10 cellular contexts compared by ENCODE assay signal in genomic region chr5:62310426-62311105, GRCh38. TPM values are rescaled to one million over a fixed set of nuclear protein-coding genes. Genes with fewer than 3 reads are reported as not detected.
DNase-seq lines count a peak whose midpoint lies in the region; ATAC-seq and TF ChIP-seq lines count a peak whose summit lies in the region.
"Had no signal": no experiment of that assay in that cellular context is flagged by ENCODE, and none has a peak within 500 bp of the region (broad histone marks: within the 10 kb centered on the region; RNA-seq: fewer than 3 reads in every experiment).

No MANE protein-coding gene starts in this region.

- no peaks in the 10 kb centered on the region for H3K9me2 ChIP-seq in Loucy (replicated peaks; ENCODE audit: low read depth, low read length)

- peak overlapping the region; percentile 74 for H3K4me2 ChIP-seq in Loucy (ENCODE audit: low read depth, low read length, poor library complexity, severe bottlenecking)

- peaks cover 94% of the 10 kb centered on the region for H3K79me2 ChIP-seq in Loucy (ENCODE audit: insufficient read depth, low read length)

- ATAC-seq in activated naive CD8-positive, alpha-beta T cell treated with anti-CD3 and anti-CD28 coated beads, Interleukin-2, amount 50 U/mL, for 24 hours, result no peak
- no peak for ATAC-seq in natural killer cell
- ATAC-seq: right lobe of liver had no signal

- H3K27ac Mint-ChIP-seq in Caco-2 (ENCODE audit: unreplicated experiment) (peak overlapping the region; percentile 16), natural killer cell (peak overlapping the region; percentile 98 to 99)
- H3K27ac Mint-ChIP-seq in activated naive CD8-positive, alpha-beta T cell treated with anti-CD3 and anti-CD28 coated beads, Interleukin-2, amount 50 U/mL, for 24 hours, result peak overlapping the region; percentile 73

- H3K36me3 ChIP-seq in Caco-2 (ENCODE audit: control insufficient read depth, insufficient read depth, low read length) (no peaks in the 10 kb centered on the region), Loucy (ENCODE audit: insufficient read depth, low read length) (no peaks in the 10 kb centered on the region)
- H3K36me3 ChIP-seq: right lobe of liver, suprapubic skin had no signal

- peaks cover 89% of the 10 kb centered on the region for H4K20me1 ChIP-seq in Loucy (ENCODE audit: insufficient read depth, low read length, poor library complexity, severe bottlenecking)

- peaks cover 26% of the 10 kb centered on the region for H3K36me3 Mint-ChIP-seq in Caco-2 (ENCODE audit: insufficient read depth, unreplicated experiment)
- peaks cover 56% of the 10 kb centered on the region for H3K36me3 Mint-ChIP-seq in activated naive CD8-positive, alpha-beta T cell treated with anti-CD3 and anti-CD28 coated beads, Interleukin-2, amount 50 U/mL, for 24 hours (ENCODE audit: low read depth)
- H3K36me3 Mint-ChIP-seq in natural killer cell, result no peaks in the 10 kb centered on the region

- peak overlapping the region; percentile 46 for H3K9ac ChIP-seq in Loucy (ENCODE audit: low read depth, low read length, poor library complexity, severe bottlenecking)

- H3K9me3 ChIP-seq in Caco-2, result no peaks in the 10 kb centered on the region
- H3K9me3 ChIP-seq in Loucy (ENCODE audit: insufficient read depth, low read depth, low read length), result no peaks in the 10 kb centered on the region
- H3K9me3 ChIP-seq: right lobe of liver, suprapubic skin had no signal

- DNase-seq in Caco-2, result no peak
- DNase-seq in activated naive CD8-positive, alpha-beta T cell treated with anti-CD3 and anti-CD28 coated beads, Interleukin-2, amount 50 U/mL, for 24 hours, result no peak
- DNase-seq in natural killer cell, result no peak
- DNase-seq in hypothalamus (lab: John Stamatoyannopoulos, UW), result no peak
- no peak for DNase-seq in HuH-7 (ENCODE audit: low spot score)
- no peak for DNase-seq in NCI-H1436 (lab: John Stamatoyannopoulos, UW)
- DNase-seq: GF-D8, right lobe of liver had no signal

- intact Hi-C loops in Caco-2 (cut with micrococcal nuclease; ENCODE audit: unreplicated experiment), result no loop called here
- intact Hi-C loops in natural killer cell (cut with micrococcal nuclease), result no loop called here

- POLR2A ChIA-PET in Caco-2 (lab: Charles Lee), result no interaction called here

- peaks cover 21% of the 10 kb centered on the region for H3K4me1 Mint-ChIP-seq in Caco-2 (ENCODE audit: low read depth, unreplicated experiment)
- peaks cover 83% of the 10 kb centered on the region for H3K4me1 Mint-ChIP-seq in activated naive CD8-positive, alpha-beta T cell treated with anti-CD3 and anti-CD28 coated beads, Interleukin-2, amount 50 U/mL, for 24 hours
- H3K4me1 Mint-ChIP-seq in natural killer cell, result peaks cover 81 to 85% of the 10 kb centered on the region in 2 donors

- H2AFZ ChIP-seq in Loucy (ENCODE audit: low read length), result no peak overlapping the region

- TF ChIP-seq CTCF in Caco-2 (IDR thresholded peaks at IDR 0.05; ENCODE audit: insufficient read depth in 1 of 2, low read depth in 1 of 2, low read length in 1 of 2, severe bottlenecking in 1 of 2, unreplicated experiment in 1 of 2), result no peak
- no peak for TF ChIP-seq CTCF in Loucy (conservative IDR thresholded peaks at IDR 0.05; ENCODE audit: low read length)
- TF ChIP-seq CTCF in natural killer cell (IDR thresholded peaks at IDR 0.05), result no peak

- H3K9me3 Mint-ChIP-seq in Caco-2 (ENCODE audit: unreplicated experiment) (no peaks in the 10 kb centered on the region), natural killer cell (no peaks in the 10 kb centered on the region)
- no peaks in the 10 kb centered on the region for H3K9me3 Mint-ChIP-seq in activated naive CD8-positive, alpha-beta T cell treated with anti-CD3 and anti-CD28 coated beads, Interleukin-2, amount 50 U/mL, for 24 hours

- no peaks in the 10 kb centered on the region for H3K27me3 ChIP-seq in Caco-2 (replicated peaks; ENCODE audit: control insufficient read depth, insufficient read depth, low read length)
- no peaks in the 10 kb centered on the region for H3K27me3 ChIP-seq in Loucy (ENCODE audit: insufficient read depth, low read length, poor library complexity, severe bottlenecking)
- H3K27me3 ChIP-seq: right lobe of liver, suprapubic skin had no signal

- no peaks in the 10 kb centered on the region for H3K27me3 Mint-ChIP-seq in Caco-2 (ENCODE audit: insufficient read depth, unreplicated experiment)
- H3K27me3 Mint-ChIP-seq in activated naive CD8-positive, alpha-beta T cell treated with anti-CD3 and anti-CD28 coated beads, Interleukin-2, amount 50 U/mL, for 24 hours, result no peaks in the 10 kb centered on the region
- no peaks in the 10 kb centered on the region for H3K27me3 Mint-ChIP-seq in natural killer cell (ENCODE audit: low read depth in 2 of 2)

- H3K4me3 Mint-ChIP-seq in Caco-2 (ENCODE audit: unreplicated experiment), result no peak overlapping the region
- H3K4me3 Mint-ChIP-seq in activated naive CD8-positive, alpha-beta T cell treated with anti-CD3 and anti-CD28 coated beads, Interleukin-2, amount 50 U/mL, for 24 hours, result peak overlapping the region; percentile 3
- H3K4me3 Mint-ChIP-seq in natural killer cell, result peak overlapping the region; percentile 28

- no TSS peak for BruUV-seq in Caco-2 (replicated peaks; lab: Mats Ljungman, UMichigan)

- CTCF ChIA-PET in Caco-2 (lab: Charles Lee), result no interaction called here

- H3F3A ChIP-seq in Loucy (ENCODE audit: low read depth), result no peaks in the 10 kb centered on the region

- 0 out of 2 replicates have a peak, but pooled peaks cover 5% of the 10 kb centered on the region for H3K4me1 ChIP-seq in Caco-2
- peaks cover 51% of the 10 kb centered on the region for H3K4me1 ChIP-seq in Loucy (ENCODE audit: insufficient read depth, low read length, poor library complexity, severe bottlenecking)
- H3K4me1 ChIP-seq: right lobe of liver had no signal

- H3K4me3 ChIP-seq in Caco-2 (ENCODE audit: low read depth, low read length) (no peak overlapping the region), Loucy (ENCODE audit: low read length, poor library complexity, severe bottlenecking) (peak overlapping the region; percentile 45)
- H3K4me3 ChIP-seq: right lobe of liver, suprapubic skin had no signal

RNA-seq across cellular contexts. Expression of gene KIF2A, which starts 4.6 kb away (rescaled TPM):
- total RNA-seq in Caco-2 (2022) (65.6 and 68.0 TPM in 2 replicates), natural killer cell (10 to 100 TPM; 80.4 to 95.2 (median 80.6) TPM)

Comparison
In these comparisons a context has a peak if more than half of its experiments do, and no peak if none do; other contexts are left out.
1. H3K27ac Mint-ChIP-seq: peak in every context shown above with its lines; median percentile 98 in natural killer cell; 73 in activated naive CD8-positive, alpha-beta T cell treated with anti-CD3 and anti-CD28 coated beads, Interleukin-2, amount 50 U/mL, for 24 hours; 16 in Caco-2.